ENCODE assay signal across 1 cellular context in the genomic region with DNA sequence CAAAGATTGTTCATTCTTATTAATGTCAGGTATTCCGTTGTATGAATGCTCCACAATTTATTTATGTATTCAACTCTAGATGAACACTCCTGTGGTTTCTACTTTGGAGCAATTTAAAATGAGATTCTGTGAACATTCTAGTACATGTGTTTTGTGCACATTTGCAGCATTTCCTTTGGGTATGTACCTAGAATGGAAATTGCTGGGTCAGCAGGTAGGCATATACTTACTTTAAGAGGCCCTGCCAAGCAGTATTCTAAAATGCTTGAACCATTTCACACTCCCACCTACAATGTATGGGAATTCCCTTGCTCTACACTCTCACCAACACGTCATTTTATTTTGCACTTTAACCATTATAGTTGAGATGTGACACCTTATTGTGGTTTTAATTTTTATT.
TF ChIP-seq lines count a peak whose summit lies in the region.

No MANE protein-coding gene starts in this region.

TF ChIP-seq in HepG2, 621 proteins besides CTCF, POLR2A, EP300 and RAD21 (continued from another document):
- TF ChIP-seq TFDP1 (CRISPR knock-in tag; IDR thresholded peaks at IDR 0.05; ENCODE audit: borderline replicate concordance) (no peak), MAFK (conservative IDR thresholded peaks at IDR 0.05 in 1 of 2, IDR thresholded peaks at IDR 0.05 in 1 of 2; ENCODE audit: low read length in 2 of 2) (peak; percentile 10 to 58; a peak in 2 of 4 replicates)
